ENCODE assay signal across 9 cellular contexts in genomic region chr11:66316849-66317251, GRCh38. TPM values are rescaled to one million over a fixed set of nuclear protein-coding genes. Genes with fewer than 3 reads are reported as not detected.
DNase-seq lines count a peak whose midpoint lies in the region; ATAC-seq and TF ChIP-seq lines count a peak whose summit lies in the region.
"Had no signal": no experiment of that assay in that cellular context is flagged by ENCODE, and none has a peak within 500 bp of the region (broad histone marks: within the 10 kb centered on the region; RNA-seq: fewer than 3 reads in every experiment).

CD248 (minus strand) TSS chr11:66317044; CDS start chr11:66317027, 17 bp downstream.

- DNase-seq in activated CD8-positive, alpha-beta memory T cell treated with anti-CD3 and anti-CD28 coated beads for 24 hours: peak; percentile 73
- DNase-seq in activated CD8-positive, alpha-beta memory T cell treated with anti-CD3 and anti-CD28 coated beads, Interleukin-2, amount 50 U/mL, for 48 hours: no peak
- DNase-seq in memory B cell (ENCODE audit: low spot score in 2 of 2) (no peak), upper lobe of right lung (peak; percentile 76)

- peak within 1 kb of the TSS; percentile 60 for H3K27ac ChIP-seq in cingulate gyrus (ENCODE audit: low read depth, low read length)
- H3K27ac ChIP-seq in upper lobe of right lung: peak within 1 kb of the TSS; percentile 73

- no peaks in the 10 kb centered on the region for H3K27me3 ChIP-seq in upper lobe of right lung
- H3K27me3 ChIP-seq: pancreas had no signal

- H3K4me3 ChIP-seq in upper lobe of right lung: peak within 1 kb of the TSS; percentile 39

- TF ChIP-seq CTCF in upper lobe of right lung (IDR thresholded peaks at IDR 0.05): no peak

- peaks cover 30% of the 10 kb centered on the region for H3K4me1 ChIP-seq in upper lobe of right lung
- H3K4me1 ChIP-seq: pancreas had no signal

- peak within 1 kb of the TSS; percentile 72 for H3K4me3 Mint-ChIP-seq in memory B cell

- no peaks in the 10 kb centered on the region for H3K36me3 ChIP-seq in upper lobe of right lung
- H3K36me3 ChIP-seq: pancreas had no signal

- ATAC-seq in memory B cell (ENCODE audit: low read depth) (no peak), upper lobe of right lung (no peak), GM21528 (IDR thresholded peaks at IDR 0.05; ENCODE audit: low FRiP score, unreplicated experiment) (no peak), GM18520 (IDR thresholded peaks at IDR 0.05; ENCODE audit: unreplicated experiment) (no peak), GM21825 (IDR thresholded peaks at IDR 0.05; ENCODE audit: unreplicated experiment) (no peak)
- ATAC-seq: pancreas had no signal

- H3K9me3 Mint-ChIP-seq in memory B cell: no peaks in the 10 kb centered on the region

- intact Hi-C loops in upper lobe of right lung (cut with DNase I): loop anchor here (10.0 kb wide), 1 partner anchor 68 kb away; no protein-coding TSS in a partner anchor

- H3K27me3 Mint-ChIP-seq in memory B cell: no peaks in the 10 kb centered on the region

- H3K27ac Mint-ChIP-seq in memory B cell: peak within 1 kb of the TSS; percentile 92

- peaks cover 24% of the 10 kb centered on the region for H3K4me1 Mint-ChIP-seq in memory B cell

- no peaks in the 10 kb centered on the region for H3K9me3 ChIP-seq in upper lobe of right lung
- H3K9me3 ChIP-seq: pancreas had no signal

- no peaks in the 10 kb centered on the region for H3K36me3 Mint-ChIP-seq in memory B cell

RNA-seq across cellular contexts. Expression of gene CD248, which starts in this region (rescaled TPM):
- 10.0 TPM for total RNA-seq in upper lobe of right lung

Comparison
In these comparisons a context has a peak if more than half of its experiments do, and no peak if none do; other contexts are left out.
1. DNase-seq: peak in activated CD8-positive, alpha-beta memory T cell treated with anti-CD3 and anti-CD28 coated beads for 24 hours (single experiment) and upper lobe of right lung (single experiment); none in activated CD8-positive, alpha-beta memory T cell treated with anti-CD3 and anti-CD28 coated beads, Interleukin-2, amount 50 U/mL, for 48 hours (single experiment) and memory B cell (0 of 2).